Comparison of ENCODE assay signal across 10 cellular contexts in the genomic region with DNA sequence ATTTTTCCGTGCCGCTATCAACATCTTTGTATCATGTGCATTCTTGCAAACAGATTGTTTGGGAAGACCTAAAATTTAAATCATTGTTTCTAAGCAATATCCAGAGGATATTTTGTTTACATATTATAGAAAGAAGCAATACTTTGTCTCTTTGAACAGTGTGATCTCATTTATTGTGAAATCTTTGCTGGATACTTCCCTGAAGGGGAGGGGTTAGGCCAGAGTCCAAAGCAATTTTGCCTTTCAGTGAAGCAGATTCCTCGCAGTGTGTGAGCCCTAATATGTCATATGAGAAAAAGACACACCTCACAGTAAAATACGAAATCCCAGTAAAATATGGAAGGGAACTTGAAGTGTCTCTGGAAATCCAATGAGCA.
DNase-seq lines count a peak whose midpoint lies in the region; ATAC-seq and TF ChIP-seq lines count a peak whose summit lies in the region.
"Had no signal": no experiment of that assay in that cellular context is flagged by ENCODE, and none has a peak within 500 bp of the region (broad histone marks: within the 10 kb centered on the region; RNA-seq: fewer than 3 reads in every experiment).

No MANE protein-coding gene starts in this region.

- H3K27ac ChIP-seq in caudate nucleus (ENCODE audit: low read depth, low read length) (peak overlapping the region; percentile 48), right lobe of liver (peak overlapping the region; percentile 38 to 71 (median 61)), testis (peak overlapping the region in 1 of 2 donors; percentile 65)

- 37% methylated on average over 4 of the region's 4 CpGs for WGBS in right lobe of liver (ENCODE audit: insufficient coverage, low coverage, low lambda C conversion rate, missing lambda C conversion rate)
- WGBS in testis, 2 donors = 34 to 51% methylated on average over 4 of the region's 4 CpGs

- peak overlapping the region in 2 of 3 donors; percentile 20 to 22 for H3K4me3 ChIP-seq in right lobe of liver
- peak overlapping the region; percentile 1 to 27 for H3K4me3 ChIP-seq in testis

- TF ChIP-seq POLR2A in right lobe of liver (IDR thresholded peaks at IDR 0.05) = no peak
- TF ChIP-seq POLR2A in testis (IDR thresholded peaks at IDR 0.05) = no peak

- H3K27me3 ChIP-seq in right lobe of liver (no peaks in the 10 kb centered on the region), testis (no peaks in the 10 kb centered on the region)

- TF ChIP-seq CTCF in right lobe of liver (IDR thresholded peaks at IDR 0.05) (no peak), testis (IDR thresholded peaks at IDR 0.05) (no peak)

- H3K9me3 ChIP-seq in right lobe of liver (no peaks in the 10 kb centered on the region), testis (no peaks in the 10 kb centered on the region)

- H3K4me1 ChIP-seq in right lobe of liver (peaks cover 0 to 10% (median 2%) of the 10 kb centered on the region in 4 donors), testis (peaks cover 4% of the 10 kb centered on the region)

- ATAC-seq in right lobe of liver = peak; percentile 82 to 97 (median 94)
- ATAC-seq in GM21360 (IDR thresholded peaks at IDR 0.05; ENCODE audit: unreplicated experiment) = no peak

- DNase-seq in HuH-7 (ENCODE audit: low spot score) = peak; percentile 38
- DNase-seq in caudate nucleus (lab: John Stamatoyannopoulos, UW) = peak in 1 of 61 donors; percentile 20
- DNase-seq in right lobe of liver = peak in 1 of 3 donors; percentile 67
- DNase-seq in testis = peak; percentile 26
- no peak for DNase-seq in SHP77 (lab: John Stamatoyannopoulos, UW)
- DNase-seq in GM19240 (ENCODE audit: insufficient read length, low spot score) = no peak
- DNase-seq in medulla oblongata (ENCODE audit: extremely low spot score) = no peak
- DNase-seq: activated naive CD8-positive, alpha-beta T cell treated with anti-CD3 and anti-CD28 coated beads for 36 hours; T-helper 2 cell had no signal

- H3K36me3 ChIP-seq in right lobe of liver = no peaks in the 10 kb centered on the region
- H3K36me3 ChIP-seq in testis (ENCODE audit: low read depth, missing control alignments) = no peaks in the 10 kb centered on the region

- intact Hi-C loops in right lobe of liver (cut with DNase I) = no loop called here
- intact Hi-C loops in testis (cut with DNase I; ENCODE audit: low total_unique reads) = no loop called here

Comparison
In these comparisons a context has a peak if more than half of its experiments do, and no peak if none do; other contexts are left out.
1. DNase-seq: peak in HuH-7 (single experiment) and testis (single experiment); none in SHP77 (0 of 2), GM19240 (single experiment) and medulla oblongata (single experiment).